Comparison of ENCODE assay signal across 8 cellular contexts in genomic region chr16:28823291-28823718, GRCh38. TPM values are rescaled to one million over a fixed set of nuclear protein-coding genes. Genes with fewer than 3 reads are reported as not detected.
DNase-seq lines count a peak whose midpoint lies in the region; ATAC-seq and TF ChIP-seq lines count a peak whose summit lies in the region.

No MANE protein-coding gene starts in this region.

- intact Hi-C loops in activated T-helper 1 cell treated with anti-CD3 and anti-CD28 coated beads, Interleukin-12 subunit alpha, Interleukin-12 subunit beta, Interleukin-2, Interleukin-4 antibody, amounts not matched to agents 30 ng/mL and 10 ng/mL and 1 ng/mL, durations not matched to agents 14 hours and 24 hours and 36 hours (cut with micrococcal nuclease) = loop anchor here (5.0 kb wide), 3 partner anchors 204 to 984 kb away; partner anchors contain the start of genes KIF22 and MAZ

- DNase-seq in activated T-helper 1 cell treated with anti-CD3 and anti-CD28 coated beads, Interleukin-12 subunit alpha, Interleukin-12 subunit beta, Interleukin-2, Interleukin-4 antibody, amounts not matched to agents 30 ng/mL and 10 ng/mL and 1 ng/mL, durations not matched to agents 14 hours and 24 hours and 36 hours (ENCODE audit: low spot score) = no peak
- no peak for DNase-seq in right atrium auricular region (ENCODE audit: low spot score)
- peak; percentile 57 for DNase-seq in smooth muscle cell (lab: John Stamatoyannopoulos, UW; ENCODE audit: unreplicated experiment)
- DNase-seq in activated effector memory CD4-positive, alpha-beta T cell treated with Interleukin-2 at 50 U/mL for 16 hours = no peak
- no peak for DNase-seq in activated CD4-positive, CD25-positive, alpha-beta regulatory T cell (lab: John Stamatoyannopoulos, UW)
- DNase-seq in NCI-H146 (lab: John Stamatoyannopoulos, UW) = no peak

- peaks cover 31% of the 10 kb centered on the region for H3K36me3 ChIP-seq in right atrium auricular region
- H3K36me3 ChIP-seq in smooth muscle cell (ENCODE audit: low read depth) = peaks cover 8% of the 10 kb centered on the region

- peaks cover 52% of the 10 kb centered on the region for H3K4me1 Mint-ChIP-seq in activated T-helper 1 cell treated with anti-CD3 and anti-CD28 coated beads, Interleukin-12 subunit alpha, Interleukin-12 subunit beta, Interleukin-2, Interleukin-4 antibody, amounts not matched to agents 30 ng/mL and 10 ng/mL and 1 ng/mL, durations not matched to agents 14 hours and 24 hours and 36 hours (ENCODE audit: low read depth)

- H3K4me1 ChIP-seq in right atrium auricular region (peaks cover 0 to 28% of the 10 kb centered on the region in 2 donors), smooth muscle cell (ENCODE audit: low read depth) (peaks cover 20% of the 10 kb centered on the region)

- H3K79me2 ChIP-seq in smooth muscle cell (ENCODE audit: low read depth) = peaks cover 61% of the 10 kb centered on the region

- H3K27me3 ChIP-seq in right atrium auricular region (no peaks in the 10 kb centered on the region), smooth muscle cell (ENCODE audit: low read depth) (no peaks in the 10 kb centered on the region)

- peak overlapping the region; percentile 93 for H3K9ac ChIP-seq in smooth muscle cell (ENCODE audit: low read depth)

- peaks cover 41% of the 10 kb centered on the region for H3K36me3 Mint-ChIP-seq in activated T-helper 1 cell treated with anti-CD3 and anti-CD28 coated beads, Interleukin-12 subunit alpha, Interleukin-12 subunit beta, Interleukin-2, Interleukin-4 antibody, amounts not matched to agents 30 ng/mL and 10 ng/mL and 1 ng/mL, durations not matched to agents 14 hours and 24 hours and 36 hours (ENCODE audit: low read depth)

- H3K4me3 Mint-ChIP-seq in activated T-helper 1 cell treated with anti-CD3 and anti-CD28 coated beads, Interleukin-12 subunit alpha, Interleukin-12 subunit beta, Interleukin-2, Interleukin-4 antibody, amounts not matched to agents 30 ng/mL and 10 ng/mL and 1 ng/mL, durations not matched to agents 14 hours and 24 hours and 36 hours = peak overlapping the region; percentile 98

- TF ChIP-seq CTCF in right atrium auricular region (IDR thresholded peaks at IDR 0.05) = no peak
- no peak for TF ChIP-seq CTCF in smooth muscle cell (IDR thresholded peaks at IDR 0.05; ENCODE audit: borderline replicate concordance, insufficient read depth, poor library complexity, severe bottlenecking)

- peaks cover 39% of the 10 kb centered on the region for H4K20me1 ChIP-seq in smooth muscle cell (ENCODE audit: low read depth)

- ATAC-seq in GM18511 (IDR thresholded peaks at IDR 0.05; ENCODE audit: unreplicated experiment) (peak; percentile 9), HG02852 (IDR thresholded peaks at IDR 0.05; ENCODE audit: unreplicated experiment) (peak; percentile 7)

- peak overlapping the region; percentile 76 for H2AFZ ChIP-seq in smooth muscle cell (ENCODE audit: low read depth)

- peak overlapping the region; percentile 91 for H3K4me2 ChIP-seq in smooth muscle cell

- H3K27ac Mint-ChIP-seq in activated T-helper 1 cell treated with anti-CD3 and anti-CD28 coated beads, Interleukin-12 subunit alpha, Interleukin-12 subunit beta, Interleukin-2, Interleukin-4 antibody, amounts not matched to agents 30 ng/mL and 10 ng/mL and 1 ng/mL, durations not matched to agents 14 hours and 24 hours and 36 hours = peak overlapping the region; percentile 79

- peak overlapping the region; percentile 99 for H3K27ac ChIP-seq in right atrium auricular region
- H3K27ac ChIP-seq in smooth muscle cell (ENCODE audit: low read depth) = peak overlapping the region; percentile 91

- peaks cover 4% of the 10 kb centered on the region for H3K27me3 Mint-ChIP-seq in activated T-helper 1 cell treated with anti-CD3 and anti-CD28 coated beads, Interleukin-12 subunit alpha, Interleukin-12 subunit beta, Interleukin-2, Interleukin-4 antibody, amounts not matched to agents 30 ng/mL and 10 ng/mL and 1 ng/mL, durations not matched to agents 14 hours and 24 hours and 36 hours (ENCODE audit: insufficient read depth)

- peaks cover 9% of the 10 kb centered on the region for H3F3A ChIP-seq in smooth muscle cell (ENCODE audit: low read depth)

- peak overlapping the region; percentile 92 to 99 for H3K4me3 ChIP-seq in right atrium auricular region
- H3K4me3 ChIP-seq in smooth muscle cell = peak overlapping the region; percentile 100

- no peaks in the 10 kb centered on the region for H3K9me3 ChIP-seq in right atrium auricular region
- H3K9me3 ChIP-seq in smooth muscle cell (replicated peaks; ENCODE audit: low read depth) = no peaks in the 10 kb centered on the region

- WGBS in smooth muscle cell (ENCODE audit: low lambda C conversion rate) = under 1% methylated on average over 26 of the region's 44 CpGs

- no peaks in the 10 kb centered on the region for H3K9me3 Mint-ChIP-seq in activated T-helper 1 cell treated with anti-CD3 and anti-CD28 coated beads, Interleukin-12 subunit alpha, Interleukin-12 subunit beta, Interleukin-2, Interleukin-4 antibody, amounts not matched to agents 30 ng/mL and 10 ng/mL and 1 ng/mL, durations not matched to agents 14 hours and 24 hours and 36 hours

RNA-seq across cellular contexts. Expression of gene ATXN2L, which starts 0.5 kb away (rescaled TPM):
- total RNA-seq in activated T-helper 1 cell treated with anti-CD3 and anti-CD28 coated beads, Interleukin-12 subunit alpha, Interleukin-12 subunit beta, Interleukin-2, Interleukin-4 antibody, amounts not matched to agents 30 ng/mL and 10 ng/mL and 1 ng/mL, durations not matched to agents 14 hours and 24 hours and 36 hours = 319 and 337 TPM in 2 replicates
- total RNA-seq in right atrium auricular region (10 to 100 TPM; 26.0 to 55.1 TPM), smooth muscle cell (81.2 and 89.3 TPM in 2 replicates)
- polyA plus RNA-seq in smooth muscle cell = 93.3 and 108 TPM in 2 replicates

RNA-seq across cellular contexts. Expression of gene TUFM, which starts 22.8 kb away (rescaled TPM):
- total RNA-seq in activated T-helper 1 cell treated with anti-CD3 and anti-CD28 coated beads, Interleukin-12 subunit alpha, Interleukin-12 subunit beta, Interleukin-2, Interleukin-4 antibody, amounts not matched to agents 30 ng/mL and 10 ng/mL and 1 ng/mL, durations not matched to agents 14 hours and 24 hours and 36 hours = 261 and 264 TPM in 2 replicates
- 100 to 1,000 TPM; 122 to 165 TPM for total RNA-seq in right atrium auricular region
- 67.2 and 76.1 TPM in 2 replicates for total RNA-seq in smooth muscle cell
- 191 and 200 TPM in 2 replicates for polyA plus RNA-seq in smooth muscle cell

RNA-seq across cellular contexts. Expression of gene SH2B1, which starts 40.3 kb away (rescaled TPM):
- total RNA-seq in activated T-helper 1 cell treated with anti-CD3 and anti-CD28 coated beads, Interleukin-12 subunit alpha, Interleukin-12 subunit beta, Interleukin-2, Interleukin-4 antibody, amounts not matched to agents 30 ng/mL and 10 ng/mL and 1 ng/mL, durations not matched to agents 14 hours and 24 hours and 36 hours = 54.2 and 56.2 TPM in 2 replicates
- 10 to 100 TPM; 31.9 to 36.7 TPM for total RNA-seq in right atrium auricular region
- 11.4 and 17.3 TPM in 2 replicates for total RNA-seq in smooth muscle cell
- polyA plus RNA-seq in smooth muscle cell = 17.3 and 18.8 TPM in 2 replicates

RNA-seq across cellular contexts. Expression of gene ATP2A1, which starts 55.0 kb away (rescaled TPM):
- total RNA-seq in activated T-helper 1 cell treated with anti-CD3 and anti-CD28 coated beads, Interleukin-12 subunit alpha, Interleukin-12 subunit beta, Interleukin-2, Interleukin-4 antibody, amounts not matched to agents 30 ng/mL and 10 ng/mL and 1 ng/mL, durations not matched to agents 14 hours and 24 hours and 36 hours = 2.6 and 3.3 TPM in 2 replicates
- total RNA-seq in right atrium auricular region (under 1 TPM in 1 of 2 donors, not detected in 1; 0.26 TPM), smooth muscle cell (0.09 and 0.36 TPM in 2 replicates)
- 0.87 and 1.2 TPM in 2 replicates for polyA plus RNA-seq in smooth muscle cell
